9 cellular contexts compared by ENCODE assay signal in genomic region chr11:122717264-122717867, GRCh38.
DNase-seq lines count a peak whose midpoint lies in the region; ATAC-seq, FAIRE-seq and TF ChIP-seq lines count a peak whose summit lies in the region.
"Had no signal": no experiment of that assay in that cellular context is flagged by ENCODE, and none has a peak within 500 bp of the region (broad histone marks: within the 10 kb centered on the region; RNA-seq: fewer than 3 reads in every experiment).

No MANE protein-coding gene starts in this region.

- no TSS peak for BruUV-seq in HepG2 (replicated peaks; lab: Mats Ljungman, UMichigan)

- no peak for FAIRE-seq in HepG2 (lab: Jason Lieb, UNC)

- TF ChIP-seq CTCF in right lobe of liver (IDR thresholded peaks at IDR 0.05) (no peak), HepG2 (CRISPR knock-in tag; IDR thresholded peaks at IDR 0.05) (no peak), esophagus squamous epithelium (IDR thresholded peaks at IDR 0.05) (no peak)

- no peaks in the 10 kb centered on the region for H3K79me2 ChIP-seq in HepG2 (ENCODE audit: insufficient read depth, low read length)

- 27% methylated on average over 7 of the region's 9 CpGs for WGBS in right lobe of liver (ENCODE audit: insufficient coverage, low coverage, low lambda C conversion rate, missing lambda C conversion rate)
- WGBS in HepG2 (ENCODE audit: low lambda C conversion rate): 90% methylated on average over 7 of the region's 9 CpGs
- 61 to 76% methylated on average over 6 to 8 of the region's 9 CpGs for WGBS in esophagus squamous epithelium, 2 donors

- CTCF ChIA-PET in HepG2 (lab: Yijun Ruan, JAX; ENCODE audit: low intra/inter-chr PET ratio, low total read pairs): no interaction called here

- DNase-seq in right lobe of liver (no peak), HepG2 (ENCODE audit: low spot score) (no peak), UCSD-AML1 (lab: John Stamatoyannopoulos, UW; ENCODE audit: unreplicated experiment) (peak; percentile 78), sciatic nerve (ENCODE audit: low spot score) (no peak), esophagus squamous epithelium (lab: John Stamatoyannopoulos, UW) (no peak), NCI-H1436 treated with DMSO at 0.1 percent for 48 hours (lab: John Stamatoyannopoulos, UW) (no peak), iPS-NIHi7 (ENCODE audit: extremely low spot score) (no peak)

- intact Hi-C loops in right lobe of liver (cut with DNase I) (no loop called here), HepG2 (cut with micrococcal nuclease; ENCODE audit: unreplicated experiment) (no loop called here), sciatic nerve (cut with DNase I) (no loop called here), esophagus squamous epithelium (cut with DNase I) (no loop called here)

- in situ Hi-C loops in HepG2 (cut with HindIII; ENCODE audit: extremely low pct_ligation_motif_present, low pct_unique_long_range_greater_than_20kb): no loop called here

- no peak overlapping the region for H3K9ac ChIP-seq in HepG2 (ENCODE audit: insufficient read depth, low read depth, low read length)

- no peaks in the 10 kb centered on the region for H3K27me3 ChIP-seq in right lobe of liver
- no peaks in the 10 kb centered on the region for H3K27me3 ChIP-seq in HepG2 (ENCODE audit: control insufficient read depth in 1 of 2, insufficient read depth in 2 of 2, low read length in 2 of 2)
- H3K27me3 ChIP-seq in esophagus squamous epithelium: no peaks in the 10 kb centered on the region

- H4K20me1 ChIP-seq in HepG2 (ENCODE audit: insufficient read depth, low read length): no peaks in the 10 kb centered on the region

- no peak for TF ChIP-seq POLR2A in right lobe of liver (IDR thresholded peaks at IDR 0.05)
- no peak for TF ChIP-seq POLR2A in HepG2 (IDR thresholded peaks at IDR 0.05; ENCODE audit: insufficient read depth in 1 of 2, low read depth in 2 of 2, low read length in 2 of 2)
- no peak for TF ChIP-seq POLR2A in esophagus squamous epithelium (IDR thresholded peaks at IDR 0.05)

- H3K36me3 ChIP-seq in right lobe of liver (no peaks in the 10 kb centered on the region), HepG2 (replicated peaks in 1 of 2; ENCODE audit: control insufficient read depth in 1 of 2, insufficient read depth in 2 of 2, low read length in 2 of 2) (no peaks in the 10 kb centered on the region), esophagus squamous epithelium (no peaks in the 10 kb centered on the region)
- H3K36me3 ChIP-seq: thoracic aorta had no signal

- no peak for TF ChIP-seq EP300 in HepG2 (IDR thresholded peaks at IDR 0.05; ENCODE audit: low read depth in 2 of 2, low read length in 2 of 2)
- no peak for TF ChIP-seq EP300 in HepG2 (CRISPR knock-in tag; IDR thresholded peaks at IDR 0.05; ENCODE audit: borderline replicate concordance)

- H3K4me1 ChIP-seq in right lobe of liver (no peaks in the 10 kb centered on the region), HepG2 (ENCODE audit: insufficient read depth, low read length) (no peaks in the 10 kb centered on the region), esophagus squamous epithelium (peaks cover 0 to 21% (median 13%) of the 10 kb centered on the region in 3 donors)

- H2AFZ ChIP-seq in HepG2 (ENCODE audit: low read length): no peak overlapping the region

- H3K9me3 ChIP-seq in right lobe of liver (no peaks in the 10 kb centered on the region), HepG2 (ENCODE audit: low read length) (no peaks in the 10 kb centered on the region), esophagus squamous epithelium (no peaks in the 10 kb centered on the region)
- H3K9me3 ChIP-seq: thoracic aorta had no signal

- POLR2A ChIA-PET in HepG2 (lab: Yijun Ruan, JAX): no interaction called here

- H3K4me3 ChIP-seq in right lobe of liver (no peak overlapping the region), HepG2 (replicated peaks in 1 of 3; ENCODE audit: insufficient read depth in 1 of 3, low read depth in 2 of 3, low read length in 3 of 3) (no peak overlapping the region), esophagus squamous epithelium (no peak overlapping the region)
- H3K4me3 ChIP-seq: thoracic aorta had no signal

- H3K27ac ChIP-seq in right lobe of liver (peak overlapping the region in 2 of 3 donors; percentile 22 to 37), HepG2 (ENCODE audit: extremely low read length, insufficient read depth, low read length) (no peak overlapping the region), esophagus squamous epithelium (peak overlapping the region in 2 of 4 donors; percentile 21 to 29)
- H3K27ac ChIP-seq: thoracic aorta had no signal

- ATAC-seq in right lobe of liver (peak; percentile 53 to 65 (median 60)), HepG2 (no peak), HG03060 (IDR thresholded peaks at IDR 0.05; ENCODE audit: low read depth, unreplicated experiment) (peak; percentile 96), sciatic nerve (peak; percentile 14)

- TF ChIP-seq RAD21 in HepG2 (CRISPR knock-in tag; IDR thresholded peaks at IDR 0.05): no peak

- H3K4me2 ChIP-seq in HepG2 (ENCODE audit: low read depth, low read length): no peak overlapping the region

TF ChIP-seq in HepG2, 621 proteins besides CTCF, POLR2A, EP300 and RAD21:
- TF ChIP-seq PAF1 (CRISPR knock-in tag; IDR thresholded peaks at IDR 0.05): no peak
- TF ChIP-seq E2F2 (CRISPR knock-in tag; IDR thresholded peaks at IDR 0.05; ENCODE audit: borderline replicate concordance): no peak
- no peak for TF ChIP-seq ZNF281 (CRISPR knock-in tag; IDR thresholded peaks at IDR 0.05; ENCODE audit: borderline replicate concordance)
- TF ChIP-seq SP5 (CRISPR knock-in tag; IDR thresholded peaks at IDR 0.05; ENCODE audit: borderline replicate concordance, low read depth): no peak
- TF ChIP-seq ZNF576 (CRISPR knock-in tag; IDR thresholded peaks at IDR 0.05): no peak
- TF ChIP-seq ARID3A (IDR thresholded peaks at IDR 0.05; ENCODE audit: low read depth, low read length): no peak
TF ChIP-seq in HepG2: peak in this region for 0.
